In the genomic region with DNA sequence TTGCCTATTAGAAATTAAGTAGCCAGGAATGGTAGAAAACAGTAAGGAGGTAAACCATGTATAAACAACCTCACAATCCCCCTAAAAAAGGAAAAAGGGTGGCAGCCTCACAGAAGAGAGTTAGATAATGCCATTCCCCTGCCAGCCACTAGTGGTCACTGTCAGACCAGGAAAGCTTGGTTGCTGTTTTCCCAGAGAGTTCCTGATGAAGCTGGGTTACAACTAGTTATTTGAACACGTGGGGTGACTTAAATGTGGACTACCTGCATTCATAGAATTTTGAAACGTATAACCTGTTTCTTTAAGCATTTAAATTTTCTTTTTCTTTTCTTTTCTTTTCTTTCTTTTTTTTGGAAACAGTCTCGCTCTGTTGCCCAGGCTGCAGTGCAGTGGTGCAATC, we compare ENCODE assay signal across 11 cellular contexts. TPM values are rescaled to one million over a fixed set of nuclear protein-coding genes. Genes with fewer than 3 reads are reported as not detected.
DNase-seq lines count a peak whose midpoint lies in the region; ATAC-seq, FAIRE-seq and TF ChIP-seq lines count a peak whose summit lies in the region.
"Had no signal": no experiment of that assay in that cellular context is flagged by ENCODE, and none has a peak within 500 bp of the region (broad histone marks: within the 10 kb centered on the region; RNA-seq: fewer than 3 reads in every experiment).

No MANE protein-coding gene starts in this region.

- no peak overlapping the region for H3K27ac Mint-ChIP-seq in astrocyte (ENCODE audit: unreplicated experiment)
- H3K27ac Mint-ChIP-seq: stimulated activated memory B cell treated with anti-CD40 and anti-IgM and Interleukin-4, amounts not matched to agents 10 μg/mL and 1 μg/mL and 100 μg/mL, for 72 hours had no signal

- H3K9me3 Mint-ChIP-seq in astrocyte (ENCODE audit: unreplicated experiment), result peaks cover 7% of the 10 kb centered on the region

- TF ChIP-seq CTCF in HEK293 (tag by site-specific recombination; IDR thresholded peaks at IDR 0.05) (no peak), astrocyte (IDR thresholded peaks at IDR 0.05; ENCODE audit: insufficient read depth, low read depth, low read length) (peak; percentile 69), mucosa of descending colon (IDR thresholded peaks at IDR 0.05) (peak; percentile 72)

- CTCF ChIA-PET in HEK293 (lab: Yijun Ruan, JAX), result interaction anchor here (0.6 to 7.1 kb wide), 26 partner anchors 8 to 989 kb away, joined by 3 to 151 read pairs (median 4); a partner anchor contains a TSS

- peaks cover 34% of the 10 kb centered on the region for H3K36me3 Mint-ChIP-seq in astrocyte (ENCODE audit: low read depth, unreplicated experiment)

- H3K36me3 ChIP-seq in HEK293 (ENCODE audit: control insufficient read depth in 2 of 2, insufficient read depth in 1 of 2, low read length in 2 of 2) (peaks cover 0 to 17% of the 10 kb centered on the region in 2 experiments; a peak in 2 of 3 replicates), astrocyte (ENCODE audit: insufficient read depth, low read length) (no peaks in the 10 kb centered on the region), mucosa of descending colon (ENCODE audit: low read depth) (no peaks in the 10 kb centered on the region)

- no peaks in the 10 kb centered on the region for H3K9me3 ChIP-seq in HEK293 (ENCODE audit: control insufficient read depth, insufficient read depth, low read depth, low read length)
- H3K9me3 ChIP-seq in astrocyte (ENCODE audit: insufficient read depth, low read depth, low read length), result no peaks in the 10 kb centered on the region
- H3K9me3 ChIP-seq in mucosa of descending colon, result peaks cover 8% of the 10 kb centered on the region

- H3K79me2 ChIP-seq in astrocyte (ENCODE audit: insufficient read depth, low read length), result no peaks in the 10 kb centered on the region

- no peak for ATAC-seq in mucosa of descending colon
- ATAC-seq: activated CD4-positive, CD25-positive, alpha-beta regulatory T cell treated with anti-CD3 and anti-CD28 coated beads, Interleukin-2, amount 50 U/mL, for 24 hours; stimulated activated memory B cell treated with anti-CD40 and anti-IgM and Interleukin-4, amounts not matched to agents 10 μg/mL and 1 μg/mL and 100 μg/mL, for 72 hours had no signal

- DNase-seq in CD1c-positive myeloid dendritic cell (ENCODE audit: extremely low spot score), result peak; percentile 41
- no peak for DNase-seq in astrocyte (ENCODE audit: low read depth)
- no peak for DNase-seq in mucosa of descending colon
- DNase-seq in GM19239 (ENCODE audit: insufficient read length, low spot score), result no peak
- no peak for DNase-seq in NCI-H2081 treated with DMSO at 0.1 percent for 48 hours (lab: John Stamatoyannopoulos, UW)
- no peak for DNase-seq in D341Med (ENCODE audit: low spot score)
- DNase-seq in epidermal melanocyte (ENCODE audit: insufficient read length, low spot score), result no peak
- DNase-seq: effector CD8-positive, alpha-beta T cell had no signal

- FAIRE-seq in astrocyte (lab: Jason Lieb, UNC), result no peak
- no peak for FAIRE-seq in GM19239 (lab: Jason Lieb, UNC)

- H2AFZ ChIP-seq in astrocyte (ENCODE audit: low read depth, low read length), result no peak overlapping the region

- H3K27me3 ChIP-seq in astrocyte (ENCODE audit: insufficient read depth, low read length), result peaks cover 7% of the 10 kb centered on the region

- H4K20me1 ChIP-seq in astrocyte (ENCODE audit: insufficient read depth, low read length), result peaks cover 5% of the 10 kb centered on the region

- POLR2A ChIA-PET in HEK293 (lab: Yijun Ruan, JAX), result interaction anchor here (0.6 to 1.4 kb wide), 3 partner anchors 10 to 18 kb away, joined by 3 to 5 read pairs (median 5); no protein-coding TSS in a partner anchor

- H3K4me1 Mint-ChIP-seq in astrocyte (ENCODE audit: low read depth, unreplicated experiment), result peaks cover 20% of the 10 kb centered on the region

- H3K4me1 ChIP-seq in HEK293 (ENCODE audit: control insufficient read depth, insufficient read depth, low read length), result peaks cover 2% of the 10 kb centered on the region; the same call in 1 of the 2 replicates
- H3K4me1 ChIP-seq in astrocyte (ENCODE audit: insufficient read depth, low read length), result peaks cover under 1% of the 10 kb centered on the region
- peaks cover 26% of the 10 kb centered on the region for H3K4me1 ChIP-seq in mucosa of descending colon (ENCODE audit: low read depth)

- H3K4me3 Mint-ChIP-seq in astrocyte (ENCODE audit: unreplicated experiment), result no peak overlapping the region
- H3K4me3 Mint-ChIP-seq: stimulated activated memory B cell treated with anti-CD40 and anti-IgM and Interleukin-4, amounts not matched to agents 10 μg/mL and 1 μg/mL and 100 μg/mL, for 72 hours had no signal

- no peak overlapping the region for H3K27ac ChIP-seq in HEK293 (ENCODE audit: extremely low read depth, low read depth, low read length)
- H3K27ac ChIP-seq in astrocyte (ENCODE audit: low read depth, low read length), result no peak overlapping the region

- no peak overlapping the region for H3K4me3 ChIP-seq in HEK293 (ENCODE audit: low read depth, low read length)
- no peak overlapping the region for H3K4me3 ChIP-seq in astrocyte (ENCODE audit: insufficient read depth, low read depth, low read length)
- no peak overlapping the region for H3K4me3 ChIP-seq in mucosa of descending colon

- H3K27me3 Mint-ChIP-seq in astrocyte (ENCODE audit: low read depth, unreplicated experiment), result no peaks in the 10 kb centered on the region

- H3K4me2 ChIP-seq in astrocyte (ENCODE audit: low read length), result no peak overlapping the region

- intact Hi-C loops in mucosa of descending colon (cut with DNase I, micrococcal nuclease), result no loop called here

- no peak overlapping the region for H3K9ac ChIP-seq in astrocyte (ENCODE audit: low read length)

TF ChIP-seq in HEK293, 187 proteins besides CTCF, POLR2A, EP300 and RAD21:
- TF ChIP-seq SETDB1 (IDR thresholded peaks at IDR 0.05; ENCODE audit: insufficient read length, low read length) (peak; percentile 82), ZNF2 (tag by site-specific recombination; IDR thresholded peaks at IDR 0.05) (peak; percentile 98), ZNF324 (tag by site-specific recombination; IDR thresholded peaks at IDR 0.05) (no peak), ZNF660 (tag by site-specific recombination; IDR thresholded peaks at IDR 0.05) (0 out of 2 replicates have a peak, but pooled peaks have one; percentile 20), ZNF654 (tag by site-specific recombination; IDR thresholded peaks at IDR 0.05; ENCODE audit: low read depth) (peak; percentile 46), ZNF610 (tag by site-specific recombination; IDR thresholded peaks at IDR 0.05; ENCODE audit: borderline replicate concordance) (0 out of 2 replicates have a peak, but pooled peaks have one; percentile 58), ZNF221 (tag by site-specific recombination; IDR thresholded peaks at IDR 0.05; ENCODE audit: borderline replicate concordance) (no peak), TRIM28 (IDR thresholded peaks at IDR 0.05; ENCODE audit: borderline replicate concordance, low read length) (peak; percentile 59; the same call in 1 of the 2 replicates)

RNA-seq across cellular contexts. Expression of a gene that starts 5.8 kb away (rescaled TPM):
- total RNA-seq in astrocyte (65.3 and 70.4 TPM in 2 replicates), mucosa of descending colon (100 to 1,000 TPM in 2 of 3 donors, 10 to 100 TPM in 1; 62.2 to 172 (median 139) TPM)

RNA-seq across cellular contexts. Expression of a gene that starts 28.7 kb away (rescaled TPM):
- total RNA-seq in astrocyte (not detected in 2 replicates), mucosa of descending colon (1 to 10 TPM; 3.7 to 7.0 (median 5.2) TPM)
